In genomic region chr6:159760602-159761057, GRCh38 we compare ENCODE assay signal across 1 cellular context.
TF ChIP-seq lines count a peak whose summit lies in the region.

No MANE protein-coding gene starts in this region.

TF ChIP-seq in HCT116, 20 proteins besides CTCF, POLR2A, EP300 and RAD21 (continued from another document):
- TF ChIP-seq JUND (IDR thresholded peaks at IDR 0.05) = no peak
- no peak for TF ChIP-seq SIN3A (IDR thresholded peaks at IDR 0.05; ENCODE audit: low read depth)
